ENCODE assay signal across 10 cellular contexts in the genomic region with DNA sequence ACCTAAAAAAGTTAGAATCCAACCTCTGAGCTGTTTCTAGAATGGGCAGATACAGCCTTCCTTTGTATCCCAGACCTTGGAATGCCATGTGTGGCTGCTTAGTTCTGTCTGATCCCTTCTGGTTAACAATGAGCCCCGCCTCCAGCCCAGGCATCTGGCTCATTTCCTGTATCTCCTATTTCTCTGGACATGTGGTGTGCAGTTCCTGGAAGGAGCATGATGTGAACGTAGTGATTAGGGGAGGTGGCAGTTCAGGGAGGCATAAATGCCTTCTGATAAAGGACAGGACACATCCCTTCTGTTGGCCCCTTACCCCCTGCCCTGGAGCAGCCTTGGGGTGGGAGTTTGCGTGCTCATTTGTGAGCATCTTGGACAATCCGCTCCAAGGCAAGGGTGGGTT.
DNase-seq lines count a peak whose midpoint lies in the region; ATAC-seq and TF ChIP-seq lines count a peak whose summit lies in the region.
"Had no signal": no experiment of that assay in that cellular context is flagged by ENCODE, and none has a peak within 500 bp of the region (broad histone marks: within the 10 kb centered on the region; RNA-seq: fewer than 3 reads in every experiment).

No MANE protein-coding gene starts in this region.

- H3K4me3 Mint-ChIP-seq in MCF 10A (ENCODE audit: unreplicated experiment): no peak overlapping the region
- no peak overlapping the region for H3K4me3 Mint-ChIP-seq in activated naive CD4-positive, alpha-beta T cell treated with anti-CD3 and anti-CD28 coated beads, Interleukin-2, amount 10 ng/mL, durations not matched to agents 7 days and 5 days

- no peak for TF ChIP-seq CTCF in MCF 10A (IDR thresholded peaks at IDR 0.05; ENCODE audit: unreplicated experiment)
- TF ChIP-seq CTCF in breast epithelium (IDR thresholded peaks at IDR 0.05): no peak
- no peak for TF ChIP-seq CTCF in upper lobe of right lung (IDR thresholded peaks at IDR 0.05)
- no peak for TF ChIP-seq CTCF in ascending aorta (IDR thresholded peaks at IDR 0.05)

- H3K27me3 ChIP-seq in breast epithelium: no peaks in the 10 kb centered on the region
- H3K27me3 ChIP-seq in upper lobe of right lung: no peaks in the 10 kb centered on the region
- H3K27me3 ChIP-seq in ascending aorta: no peaks in the 10 kb centered on the region

- DNase-seq in MCF 10A (ENCODE audit: unreplicated experiment) (peak; percentile 57), breast epithelium (ENCODE audit: low spot score in 2 of 2) (no peak), SK-N-MC (ENCODE audit: low read depth, low spot score) (no peak), fibroblast of the conjunctiva (ENCODE audit: low read depth) (peak; percentile 17), upper lobe of right lung (no peak), ascending aorta (ENCODE audit: low spot score in 2 of 2) (no peak)
- DNase-seq in activated naive CD4-positive, alpha-beta T cell treated with anti-CD3 and anti-CD28 coated beads, Interleukin-2, amount 10 ng/mL, durations not matched to agents 7 days and 5 days: no peak
- DNase-seq: activated gamma-delta T cell treated with Interleukin-2 at 50 U/mL for 16 hours, NCI-H1092 had no signal

- intact Hi-C loops in MCF 10A (cut with micrococcal nuclease) (no loop called here), breast epithelium (cut with DNase I; ENCODE audit: low total_unique reads) (no loop called here), upper lobe of right lung (cut with DNase I) (no loop called here), ascending aorta (cut with DNase I) (no loop called here)

- H3K36me3 ChIP-seq in breast epithelium (no peaks in the 10 kb centered on the region), SK-N-MC (ENCODE audit: insufficient read depth, low read length) (no peaks in the 10 kb centered on the region), upper lobe of right lung (no peaks in the 10 kb centered on the region), ascending aorta (no peaks in the 10 kb centered on the region)

- no peaks in the 10 kb centered on the region for H3K9me3 ChIP-seq in breast epithelium
- H3K9me3 ChIP-seq in SK-N-MC (ENCODE audit: low read depth, low read length): no peaks in the 10 kb centered on the region
- no peaks in the 10 kb centered on the region for H3K9me3 ChIP-seq in upper lobe of right lung
- H3K9me3 ChIP-seq in ascending aorta: no peaks in the 10 kb centered on the region

- POLR2A ChIA-PET in MCF 10A (lab: Yijun Ruan, JAX): no interaction called here

- no peaks in the 10 kb centered on the region for H3K27me3 Mint-ChIP-seq in MCF 10A (ENCODE audit: insufficient read depth, unreplicated experiment)
- no peaks in the 10 kb centered on the region for H3K27me3 Mint-ChIP-seq in activated naive CD4-positive, alpha-beta T cell treated with anti-CD3 and anti-CD28 coated beads, Interleukin-2, amount 10 ng/mL, durations not matched to agents 7 days and 5 days

- H3K4me1 Mint-ChIP-seq in MCF 10A (ENCODE audit: insufficient read depth, unreplicated experiment): no peaks in the 10 kb centered on the region
- no peaks in the 10 kb centered on the region for H3K4me1 Mint-ChIP-seq in activated naive CD4-positive, alpha-beta T cell treated with anti-CD3 and anti-CD28 coated beads, Interleukin-2, amount 10 ng/mL, durations not matched to agents 7 days and 5 days

- H3K4me3 ChIP-seq in breast epithelium (no peak overlapping the region), SK-N-MC (no peak overlapping the region), upper lobe of right lung (no peak overlapping the region), ascending aorta (no peak overlapping the region)

- H3K27ac ChIP-seq in breast epithelium (no peak overlapping the region), SK-N-MC (peak overlapping the region; percentile 30), upper lobe of right lung (no peak overlapping the region), ascending aorta (no peak overlapping the region)

- no peaks in the 10 kb centered on the region for H3K9me3 Mint-ChIP-seq in MCF 10A (ENCODE audit: unreplicated experiment)
- H3K9me3 Mint-ChIP-seq in activated naive CD4-positive, alpha-beta T cell treated with anti-CD3 and anti-CD28 coated beads, Interleukin-2, amount 10 ng/mL, durations not matched to agents 7 days and 5 days: no peaks in the 10 kb centered on the region

- CTCF ChIA-PET in MCF 10A (lab: Yijun Ruan, JAX): interaction anchor here (0.6 kb wide), 2 partner anchors 111 to 569 kb away, joined by 3 read pairs; no protein-coding TSS in a partner anchor
- CTCF ChIA-PET in activated naive CD4-positive, alpha-beta T cell treated with anti-CD3 and anti-CD28 coated beads, Interleukin-2, amount 10 ng/mL, durations not matched to agents 7 days and 5 days (lab: Charles Lee): no interaction called here

- H3K36me3 Mint-ChIP-seq in MCF 10A (ENCODE audit: insufficient read depth, unreplicated experiment): no peaks in the 10 kb centered on the region
- no peaks in the 10 kb centered on the region for H3K36me3 Mint-ChIP-seq in activated naive CD4-positive, alpha-beta T cell treated with anti-CD3 and anti-CD28 coated beads, Interleukin-2, amount 10 ng/mL, durations not matched to agents 7 days and 5 days

- H3K9ac ChIP-seq in SK-N-MC (ENCODE audit: insufficient read length): no peak overlapping the region

- no TSS peak for BruUV-seq in MCF 10A (replicated peaks; lab: Mats Ljungman, UMichigan)

- no peaks in the 10 kb centered on the region for H3K4me1 ChIP-seq in breast epithelium
- H3K4me1 ChIP-seq in upper lobe of right lung: no peaks in the 10 kb centered on the region
- no peaks in the 10 kb centered on the region for H3K4me1 ChIP-seq in ascending aorta

- peak; percentile 33 for ATAC-seq in upper lobe of right lung
- no peak for ATAC-seq in GM21528 (IDR thresholded peaks at IDR 0.05; ENCODE audit: low FRiP score, unreplicated experiment)

- H3K27ac Mint-ChIP-seq in MCF 10A (ENCODE audit: low read depth, unreplicated experiment): no peak overlapping the region
- H3K27ac Mint-ChIP-seq in activated naive CD4-positive, alpha-beta T cell treated with anti-CD3 and anti-CD28 coated beads, Interleukin-2, amount 10 ng/mL, durations not matched to agents 7 days and 5 days: no peak overlapping the region

- no peak for TF ChIP-seq POLR2A in breast epithelium (IDR thresholded peaks at IDR 0.05)

Comparison
In these comparisons a context has a peak if more than half of its experiments do, and no peak if none do; other contexts are left out.
1. DNase-seq: peak in MCF 10A (single experiment) and fibroblast of the conjunctiva (single experiment); none in breast epithelium (0 of 2), SK-N-MC (single experiment), upper lobe of right lung (single experiment), ascending aorta (0 of 2) and activated naive CD4-positive, alpha-beta T cell treated with anti-CD3 and anti-CD28 coated beads, Interleukin-2, amount 10 ng/mL, durations not matched to agents 7 days and 5 days (single experiment).